ENCODE assay signal across 27 cellular contexts in genomic region chr12:115430636-115431035, GRCh38.
"Had no signal": no experiment of that assay in that cellular context is flagged by ENCODE, and none has a peak within 500 bp of the region (broad histone marks: within the 10 kb centered on the region; RNA-seq: fewer than 3 reads in every experiment).

No MANE protein-coding gene starts in this region.

- FAIRE-seq: urothelium cell line had no signal

- H3K27ac ChIP-seq: stomach, suprapubic skin, testis, thoracic aorta, thyroid gland, tibial artery, tibial nerve, transverse colon, upper lobe of left lung, upper lobe of right lung, uterus, vagina had no signal

- ATAC-seq: stimulated activated effector memory CD8-positive, alpha-beta T cell treated with anti-CD3 and anti-CD28 coated beads, Interleukin-12 subunit alpha, Interleukin-12 subunit beta, amount 100 ng/mL, for 72 hours; stimulated activated memory B cell treated with anti-CD40 and anti-IgM and Interleukin-4, amounts not matched to agents 10 μg/mL and 1 μg/mL and 100 μg/mL, for 72 hours; stimulated activated naive B cell treated with anti-CD40 and anti-IgM and Interleukin-4, amounts not matched to agents 10 μg/mL and 1 μg/mL and 100 μg/mL, for 72 hours; stimulated activated naive CD8-positive, alpha-beta T cell treated with anti-CD3 and anti-CD28 coated beads, Interleukin-15, amount 100 ng/mL, for 72 hours; stimulated activated naive CD8-positive, alpha-beta T cell treated with anti-CD3 and anti-CD28 coated beads, Interleukin-15, Interleukin-2, amounts not matched to agents 100 U/mL and 50 U/mL, for 24 hours; upper lobe of right lung had no signal

- H3K4me1 ChIP-seq: stomach, suprapubic skin, testis, thyroid gland, tibial artery, tibial nerve, transverse colon, upper lobe of left lung, upper lobe of right lung, uterus, vagina had no signal

- H3K27me3 ChIP-seq: stomach, suprapubic skin, testis, thyroid gland, tibial artery, tibial nerve, transverse colon, upper lobe of left lung, upper lobe of right lung, uterus, vagina had no signal

- DNase-seq: stimulated activated CD4-positive, alpha-beta T cell treated with anti-CD3 and anti-CD28 coated beads, Interleukin-2, amount 100 ng/mL, for 48 hours; stimulated activated CD4-positive, alpha-beta T cell treated with anti-CD3 and anti-CD28 coated beads, Interleukin-4, amount 100 ng/mL, for 1 hour; stimulated activated CD4-positive, alpha-beta T cell treated with anti-CD3 and anti-CD28 coated beads, Interleukin-4, amount 100 ng/mL, for 24 hours; stimulated activated CD4-positive, alpha-beta T cell treated with anti-CD3 and anti-CD28 coated beads, Interleukin-4, amount 100 ng/mL, for 4 hours; stimulated activated CD8-positive, alpha-beta memory T cell treated with anti-CD3 and anti-CD28 coated beads, Interleukin-4, amount 100 ng/mL, for 48 hours; stimulated activated naive B cell treated with anti-CD40 and anti-IgM and Interleukin-4, amounts not matched to agents 10 μg/mL and 1 μg/mL and 100 μg/mL, for 72 hours; stimulated activated naive CD4-positive, alpha-beta T cell; stimulated activated naive CD4-positive, alpha-beta T cell treated with Interleukin-2 at 50 U/mL for 16 hours; stimulated activated naive CD8-positive, alpha-beta T cell treated with anti-CD3 and anti-CD28 coated beads, Interleukin-15, amount 100 ng/mL, for 72 hours; stimulated activated naive CD8-positive, alpha-beta T cell treated with anti-CD3 and anti-CD28 coated beads, Interleukin-15, Interleukin-2, amounts not matched to agents 100 U/mL and 50 U/mL, for 24 hours; stomach; substantia nigra; testis; thyroid gland; tibial artery; transverse colon; trophoblast cell; upper lobe of left lung; upper lobe of right lung; uterus had no signal

- H3K9me3 ChIP-seq: stomach, suprapubic skin, testis, thoracic aorta, thyroid gland, tibial artery, tibial nerve, transverse colon, upper lobe of left lung, upper lobe of right lung, uterus, vagina had no signal

- H3K4me3 ChIP-seq: stomach, suprapubic skin, testis, thoracic aorta, thyroid gland, tibial artery, tibial nerve, transverse colon, upper lobe of left lung, upper lobe of right lung, uterus, vagina had no signal

- H3K36me3 ChIP-seq: stomach, suprapubic skin, thoracic aorta, thyroid gland, tibial artery, tibial nerve, transverse colon, upper lobe of left lung, upper lobe of right lung, uterus, vagina had no signal
